25 cellular contexts compared by ENCODE assay signal in genomic region chr5:42745856-42746255, GRCh38. TPM values are rescaled to one million over a fixed set of nuclear protein-coding genes. Genes with fewer than 3 reads are reported as not detected.
"Had no signal": no experiment of that assay in that cellular context is flagged by ENCODE, and none has a peak within 500 bp of the region (broad histone marks: within the 10 kb centered on the region; RNA-seq: fewer than 3 reads in every experiment).

No MANE protein-coding gene starts in this region.

- H3K4me1 ChIP-seq: gastrocnemius medialis, prostate gland, right atrium auricular region, testis had no signal

- H3K36me3 ChIP-seq: gastrocnemius medialis, prostate gland, right atrium auricular region, tibial artery had no signal

- H3K4me2 ChIP-seq: smooth muscle cell had no signal

- H3K4me3 Mint-ChIP-seq: effector memory CD8-positive, alpha-beta T cell; memory B cell; mesothelial cell of epicardium; naive B cell; natural killer cell treated with Interleukin-12 subunit alpha and Interleukin-12 subunit beta and Interleukin-15 and Interleukin-18, amount 100 ng/mL, for 72 hours; neural crest cell; stimulated activated effector memory CD8-positive, alpha-beta T cell treated with anti-CD3 and anti-CD28 coated beads, Interleukin-12 subunit alpha, Interleukin-12 subunit beta, amount 100 ng/mL, for 72 hours; type B pancreatic cell had no signal

- H3K36me3 Mint-ChIP-seq: memory B cell; mesothelial cell of epicardium; naive B cell; stimulated activated effector memory CD8-positive, alpha-beta T cell treated with anti-CD3 and anti-CD28 coated beads, Interleukin-12 subunit alpha, Interleukin-12 subunit beta, amount 100 ng/mL, for 72 hours; type B pancreatic cell had no signal

- H3K9me3 Mint-ChIP-seq: effector memory CD8-positive, alpha-beta T cell; memory B cell; natural killer cell treated with Interleukin-12 subunit alpha and Interleukin-12 subunit beta and Interleukin-15 and Interleukin-18, amount 100 ng/mL, for 72 hours; neural crest cell; stimulated activated effector memory CD8-positive, alpha-beta T cell treated with anti-CD3 and anti-CD28 coated beads, Interleukin-12 subunit alpha, Interleukin-12 subunit beta, amount 100 ng/mL, for 72 hours; type B pancreatic cell had no signal

- H3K27ac Mint-ChIP-seq: memory B cell; mesothelial cell of epicardium; natural killer cell treated with Interleukin-12 subunit alpha and Interleukin-12 subunit beta and Interleukin-15 and Interleukin-18, amount 100 ng/mL, for 72 hours; stimulated activated effector memory CD8-positive, alpha-beta T cell treated with anti-CD3 and anti-CD28 coated beads, Interleukin-12 subunit alpha, Interleukin-12 subunit beta, amount 100 ng/mL, for 72 hours; type B pancreatic cell had no signal

- H3K27me3 ChIP-seq: gastrocnemius medialis, right atrium auricular region, testis, tibial artery had no signal

- DNase-seq: effector memory CD8-positive, alpha-beta T cell; gastrocnemius medialis; kidney; naive B cell; stimulated activated CD4-positive, alpha-beta T cell treated with anti-CD3 and anti-CD28 coated beads, Interleukin-12 subunit alpha, Interleukin-12 subunit beta, amount 100 ng/mL, for 4 hours; stimulated activated CD4-positive, alpha-beta T cell treated with anti-CD3 and anti-CD28 coated beads, Interleukin-1b, Interleukin-23, amount 100 ng/mL, for 48 hours; stimulated activated CD4-positive, alpha-beta T cell treated with anti-CD3 and anti-CD28 coated beads, Interleukin-4, amount 100 ng/mL, for 24 hours; tibial artery had no signal

- H3K4me3 ChIP-seq: coronary artery, gastrocnemius medialis, lung, mucosa of descending colon, prostate gland, right atrium auricular region, smooth muscle cell, testis, tibial artery had no signal

- H3K27ac ChIP-seq: coronary artery, gastrocnemius medialis, prostate gland, right atrium auricular region, testis, tibial artery had no signal

- H3K4me1 Mint-ChIP-seq: mesothelial cell of epicardium, naive B cell, neural crest cell had no signal

- H3K27me3 Mint-ChIP-seq: effector memory CD8-positive, alpha-beta T cell; memory B cell; type B pancreatic cell had no signal

- ATAC-seq: effector memory CD8-positive, alpha-beta T cell; gastrocnemius medialis; left lobe of liver; natural killer cell treated with Interleukin-12 subunit alpha and Interleukin-12 subunit beta and Interleukin-15 and Interleukin-18, amount 100 ng/mL, for 72 hours; sciatic nerve; stimulated activated effector memory CD8-positive, alpha-beta T cell treated with anti-CD3 and anti-CD28 coated beads, Interleukin-12 subunit alpha, Interleukin-12 subunit beta, amount 100 ng/mL, for 72 hours; stimulated activated naive CD8-positive, alpha-beta T cell treated with anti-CD3 and anti-CD28 coated beads, Interleukin-15, Interleukin-2, amounts not matched to agents 100 U/mL and 50 U/mL, for 24 hours had no signal

- H3K9me3 ChIP-seq: gastrocnemius medialis, mucosa of descending colon, prostate gland, right atrium auricular region, testis, tibial artery had no signal

RNA-seq across cellular contexts. Expression of gene CCDC152, which starts 10.8 kb away (rescaled TPM):
- total RNA-seq: mesothelial cell of epicardium, neural crest cell, osteocyte had no signal
